37 cellular contexts compared by ENCODE assay signal in the genomic region with DNA sequence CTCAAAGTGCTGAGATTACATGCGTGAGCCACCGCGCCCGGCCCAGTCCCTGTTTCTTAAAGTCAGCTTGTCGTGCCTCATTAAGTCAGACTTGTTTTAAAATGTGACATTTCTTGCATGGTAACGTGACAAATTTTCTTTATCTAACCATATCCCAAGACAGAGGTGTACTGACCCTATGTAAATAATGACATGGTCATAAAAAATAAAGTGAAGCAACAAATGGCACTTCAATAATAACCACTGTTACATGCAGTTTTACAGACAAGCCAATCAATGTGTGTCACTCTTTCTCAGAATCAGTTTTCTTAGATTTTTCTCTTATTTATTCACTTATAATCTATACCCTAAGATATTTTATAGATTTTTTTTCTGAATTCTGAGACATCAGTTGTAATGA. TPM values are rescaled to one million over a fixed set of nuclear protein-coding genes. Genes with fewer than 3 reads are reported as not detected.
"Had no signal": no experiment of that assay in that cellular context is flagged by ENCODE, and none has a peak within 500 bp of the region (broad histone marks: within the 10 kb centered on the region; RNA-seq: fewer than 3 reads in every experiment).

No MANE protein-coding gene starts in this region.

- DNase-seq: Karpas-422, Kasumi-1, MG63, MM.1S, MV-4-11, NCI-H1048, NCI-H1092, NCI-H1092 treated with DMSO at 0.1 percent for 48 hours, NCI-H1105, NCI-H1105 treated with DMSO at 0.1 percent for 48 hours, NCI-H1417, NCI-H1417 treated with DMSO at 0.1 percent for 48 hours, NCI-H1436, NCI-H1436 treated with DMSO at 0.1 percent for 48 hours, NCI-H146, NCI-H1694, NCI-H1694 treated with DMSO at 0.1 percent for 48 hours, NCI-H187, NCI-H187 treated with DMSO at 0.1 percent for 48 hours, NCI-H1930, NCI-H2029, NCI-H2029 treated with DMSO at 0.1 percent for 48 hours, NCI-H2081, NCI-H2081 treated with DMSO at 0.1 percent for 48 hours, NCI-H2107, NCI-H2171, NCI-H2171 treated with DMSO at 0.1 percent for 48 hours, NCI-H2227 treated with DMSO at 0.1 percent for 48 hours, NCI-H226, NCI-H345, NCI-H446, NCI-H446 treated with DMSO at 0.1 percent for 48 hours, NCI-H510A, NCI-H510A treated with DMSO at 0.1 percent for 48 hours, NCI-H524 had no signal

- H3K36me3 ChIP-seq: MG63 had no signal

- H3K9me3 ChIP-seq: MG63 had no signal

- H3K4me3 ChIP-seq: MG63 had no signal

RNA-seq across cellular contexts. Expression of a gene that starts 35.2 kb away (rescaled TPM):
- total RNA-seq: MCF 10A, NCI-H460 had no signal
